In genomic region chr11:107549253-107549953, GRCh38 we compare ENCODE assay signal across 8 cellular contexts. TPM values are rescaled to one million over a fixed set of nuclear protein-coding genes. Genes with fewer than 3 reads are reported as not detected.
DNase-seq lines count a peak whose midpoint lies in the region; ATAC-seq and TF ChIP-seq lines count a peak whose summit lies in the region.

No MANE protein-coding gene starts in this region.

- no peaks in the 10 kb centered on the region for H3K36me3 ChIP-seq in mucosa of descending colon (ENCODE audit: low read depth)

- ATAC-seq in HG03378 (IDR thresholded peaks at IDR 0.05; ENCODE audit: unreplicated experiment) (peak; percentile 61), mucosa of descending colon (peak; percentile 67), GM21825 (IDR thresholded peaks at IDR 0.05; ENCODE audit: unreplicated experiment) (no peak)

- no peak overlapping the region for H3K27ac ChIP-seq in coronary artery

- DNase-seq in AG08396 (ENCODE audit: low spot score) (peak; percentile 22), G401 (ENCODE audit: low spot score) (peak; percentile 56), SHP77 treated with DMSO at 0.1 percent for 48 hours (lab: John Stamatoyannopoulos, UW) (peak; percentile 2), coronary artery (ENCODE audit: low spot score) (no peak), mucosa of descending colon (peak in 1 of 3 donors; percentile 22), NCI-H1048 (lab: John Stamatoyannopoulos, UW) (no peak)

- no peaks in the 10 kb centered on the region for H3K9me3 ChIP-seq in mucosa of descending colon

- intact Hi-C loops in mucosa of descending colon (cut with DNase I, micrococcal nuclease) = no loop called here

- peak; percentile 82 for TF ChIP-seq CTCF in coronary artery (IDR thresholded peaks at IDR 0.05)
- peak; percentile 81 for TF ChIP-seq CTCF in mucosa of descending colon (IDR thresholded peaks at IDR 0.05)

- H3K4me1 ChIP-seq in mucosa of descending colon (ENCODE audit: low read depth) = no peaks in the 10 kb centered on the region

- H3K4me3 ChIP-seq in coronary artery (no peak overlapping the region), mucosa of descending colon (no peak overlapping the region)

- in situ Hi-C loops in G401 (cut with HindIII; ENCODE audit: low sequenced_read_pairs) = no loop called here

RNA-seq across cellular contexts. Expression of gene ALKBH8, which starts 16.1 kb away (rescaled TPM):
- total RNA-seq in G401 (2014; rRNA removed; shearing (Covaris generic)) = 3.0 and 5.3 TPM in 2 replicates
- total RNA-seq in mucosa of descending colon = 1 to 10 TPM; 5.3 to 6.1 (median 6.0) TPM

RNA-seq across cellular contexts. Expression of gene ELMOD1, which starts 41.5 kb away (rescaled TPM):
- total RNA-seq in G401 (2014; rRNA removed; shearing (Covaris generic)) = 0.17 TPM in 1 of 2 replicates, not detected in the other
- under 1 TPM in 2 of 3 donors, not detected in 1; 0.31 to 0.57 TPM for total RNA-seq in mucosa of descending colon

Comparison
In these comparisons a context has a peak if more than half of its experiments do, and no peak if none do; other contexts are left out.
1. DNase-seq: peak in AG08396 (single experiment), G401 (single experiment) and SHP77 treated with DMSO at 0.1 percent for 48 hours (single experiment); none in coronary artery (single experiment) and NCI-H1048 (single experiment).